23 cellular contexts compared by ENCODE assay signal in the genomic region with DNA sequence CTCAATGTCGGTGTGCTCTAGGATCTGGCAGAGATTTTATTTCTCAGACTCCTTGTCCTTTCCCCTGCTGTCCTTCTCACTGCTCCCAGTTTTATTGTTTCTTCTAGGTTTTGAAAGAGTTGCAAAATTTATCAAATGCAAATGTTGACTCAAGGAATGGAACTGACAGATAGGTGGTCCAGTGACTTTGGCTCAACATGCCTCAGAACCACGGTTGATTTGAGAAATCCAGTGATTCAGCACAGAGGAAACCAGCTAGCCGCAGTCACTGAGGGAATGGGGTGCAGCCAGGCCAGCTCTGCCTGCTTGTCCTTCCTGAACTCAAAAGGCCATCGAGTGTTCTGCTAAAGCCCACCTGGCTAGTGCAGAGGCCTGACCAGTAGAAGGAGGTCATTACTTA.
"Had no signal": no experiment of that assay in that cellular context is flagged by ENCODE, and none has a peak within 500 bp of the region (broad histone marks: within the 10 kb centered on the region; RNA-seq: fewer than 3 reads in every experiment).

No MANE protein-coding gene starts in this region.

- H3K4me3 Mint-ChIP-seq: activated CD8-positive, alpha-beta T cell treated with anti-CD3 and anti-CD28 coated beads, Interleukin-2, amount 10 ng/mL, durations not matched to agents 7 days and 5 days; activated naive CD8-positive, alpha-beta T cell treated with anti-CD3 and anti-CD28 coated beads, Interleukin-2, amount 10 ng/mL, durations not matched to agents 7 days and 5 days; brain; T-helper 17 cell; WTC11 had no signal

- H3K9me3 Mint-ChIP-seq: activated naive CD8-positive, alpha-beta T cell treated with anti-CD3 and anti-CD28 coated beads, Interleukin-2, amount 10 ng/mL, durations not matched to agents 7 days and 5 days; brain; WTC11 had no signal

- H3K36me3 Mint-ChIP-seq: activated naive CD8-positive, alpha-beta T cell treated with anti-CD3 and anti-CD28 coated beads, Interleukin-2, amount 10 ng/mL, durations not matched to agents 7 days and 5 days; brain; WTC11 had no signal

- DNase-seq: activated CD4-positive, alpha-beta T cell treated with anti-CD3 and anti-CD28 coated beads for 48 hours; activated CD4-positive, alpha-beta T cell treated with anti-CD3 and anti-CD28 coated beads, Interleukin-2, amount 50 U/mL, for 4 hours; activated CD4-positive, CD25-positive, alpha-beta regulatory T cell treated with anti-CD3 and anti-CD28 coated beads, Interleukin-2, amount 50 U/mL, for 72 hours; activated CD8-positive, alpha-beta memory T cell treated with anti-CD3 and anti-CD28 coated beads, Interleukin-2, amount 50 U/mL, for 48 hours; activated CD8-positive, alpha-beta T cell treated with anti-CD3 and anti-CD28 coated beads, Interleukin-2, amount 10 ng/mL, durations not matched to agents 7 days and 5 days; activated naive CD4-positive, alpha-beta T cell treated with anti-CD3 and anti-CD28 coated beads, Interleukin-2, amount 50 U/mL, for 16 hours; activated naive CD8-positive, alpha-beta T cell treated with anti-CD3 and anti-CD28 coated beads, Interleukin-2, amount 10 ng/mL, durations not matched to agents 7 days and 5 days; activated T-cell treated with anti-CD3 and anti-CD28 coated beads, Interleukin-2, amount 50 U/mL, for 1 hour; adrenal gland; aorta; MM.1S; NCI-H1105 treated with DMSO at 0.1 percent for 48 hours; NCI-H1436 treated with DMSO at 0.1 percent for 48 hours; NCI-H187; NCI-H510A treated with DMSO at 0.1 percent for 48 hours; NCI-H69; NK-92 treated with Interleukin-12 subunit alpha and Interleukin-12 subunit beta, amount 100 ng/mL, for 24 hours; SHP77 treated with DMSO at 0.1 percent for 48 hours; T-helper 17 cell; T-helper 9 cell had no signal

- H3K4me1 Mint-ChIP-seq: activated naive CD8-positive, alpha-beta T cell treated with anti-CD3 and anti-CD28 coated beads, Interleukin-2, amount 10 ng/mL, durations not matched to agents 7 days and 5 days; brain; T-helper 17 cell; WTC11 had no signal

- H3K36me3 ChIP-seq: adrenal gland, cardiac muscle cell had no signal

- H3K27me3 ChIP-seq: adrenal gland, cardiac muscle cell had no signal

- H3K27ac Mint-ChIP-seq: activated CD8-positive, alpha-beta T cell treated with anti-CD3 and anti-CD28 coated beads, Interleukin-2, amount 10 ng/mL, durations not matched to agents 7 days and 5 days; activated naive CD8-positive, alpha-beta T cell treated with anti-CD3 and anti-CD28 coated beads, Interleukin-2, amount 10 ng/mL, durations not matched to agents 7 days and 5 days; T-helper 17 cell; WTC11 had no signal

- H3K4me3 ChIP-seq: adrenal gland, cardiac muscle cell had no signal

- H3K4me1 ChIP-seq: adrenal gland had no signal

- H3K27ac ChIP-seq: adrenal gland, cardiac muscle cell had no signal

- H3K9me3 ChIP-seq: adrenal gland had no signal
